In genomic region chr5:174636081-174636480, GRCh38 we compare ENCODE assay signal across 29 cellular contexts.
"Had no signal": no experiment of that assay in that cellular context is flagged by ENCODE, and none has a peak within 500 bp of the region (broad histone marks: within the 10 kb centered on the region; RNA-seq: fewer than 3 reads in every experiment).

No MANE protein-coding gene starts in this region.

- H3K9me3 ChIP-seq: adrenal gland, body of pancreas, colonic mucosa, ovary, psoas muscle, spleen, suprapubic skin, tibial artery had no signal

- H3K4me1 Mint-ChIP-seq: activated CD4-positive, alpha-beta T cell treated with anti-CD3 and anti-CD28 coated beads for 36 hours; activated naive CD8-positive, alpha-beta T cell treated with anti-CD3 and anti-CD28 coated beads for 36 hours; naive thymus-derived CD4-positive, alpha-beta T cell; T-cell had no signal

- H3K4me1 ChIP-seq: adrenal gland, body of pancreas, colonic mucosa, psoas muscle, spleen, suprapubic skin, tibial artery had no signal

- H3K4me3 ChIP-seq: adrenal gland, body of pancreas, cardiac muscle cell, colonic mucosa, ovary, psoas muscle, spleen, suprapubic skin, tibial artery had no signal

- H3K9me3 Mint-ChIP-seq: activated naive CD8-positive, alpha-beta T cell treated with anti-CD3 and anti-CD28 coated beads for 36 hours; activated T-cell treated with anti-CD3 and anti-CD28 coated beads, Interleukin-2, amount 50 U/mL, for 72 hours; naive thymus-derived CD4-positive, alpha-beta T cell; T-cell had no signal

- H3K27me3 ChIP-seq: adrenal gland, body of pancreas, cardiac muscle cell, colonic mucosa, ovary, spleen, suprapubic skin, tibial artery had no signal

- H3K36me3 ChIP-seq: adrenal gland, cardiac muscle cell, colonic mucosa, ovary, spleen, suprapubic skin, tibial artery had no signal

- ATAC-seq: activated CD4-positive, alpha-beta T cell treated with anti-CD3 and anti-CD28 coated beads for 36 hours; activated CD8-positive, alpha-beta T cell treated with anti-CD3 and anti-CD28 coated beads, Interleukin-2, amount 10 ng/mL, durations not matched to agents 7 days and 5 days; activated T-cell treated with anti-CD3 and anti-CD28 coated beads, Interleukin-2, amount 50 U/mL, for 72 hours; body of pancreas; left ventricle myocardium superior; naive thymus-derived CD4-positive, alpha-beta T cell; psoas muscle; T-cell had no signal

- H3K36me3 Mint-ChIP-seq: activated naive CD8-positive, alpha-beta T cell treated with anti-CD3 and anti-CD28 coated beads for 36 hours; naive thymus-derived CD4-positive, alpha-beta T cell; T-cell had no signal

- FAIRE-seq: endometrium, frontal cortex, islet of Langerhans, urothelium cell line had no signal

- H3K27ac ChIP-seq: adrenal gland, body of pancreas, cardiac muscle cell, colonic mucosa, epithelial cell of prostate, ovary, psoas muscle, spleen, suprapubic skin, tibial artery had no signal

- H3K27ac Mint-ChIP-seq: activated CD4-positive, alpha-beta T cell treated with anti-CD3 and anti-CD28 coated beads for 36 hours; activated CD8-positive, alpha-beta T cell treated with anti-CD3 and anti-CD28 coated beads, Interleukin-2, amount 10 ng/mL, durations not matched to agents 7 days and 5 days; activated naive CD8-positive, alpha-beta T cell treated with anti-CD3 and anti-CD28 coated beads for 36 hours; activated T-cell treated with anti-CD3 and anti-CD28 coated beads, Interleukin-2, amount 50 U/mL, for 72 hours; naive thymus-derived CD4-positive, alpha-beta T cell; T-cell had no signal

- H3K27me3 Mint-ChIP-seq: T-cell had no signal

- H3K4me3 Mint-ChIP-seq: activated CD4-positive, alpha-beta T cell treated with anti-CD3 and anti-CD28 coated beads for 36 hours; activated CD8-positive, alpha-beta T cell treated with anti-CD3 and anti-CD28 coated beads, Interleukin-2, amount 10 ng/mL, durations not matched to agents 7 days and 5 days; activated naive CD8-positive, alpha-beta T cell treated with anti-CD3 and anti-CD28 coated beads for 36 hours; activated T-cell treated with anti-CD3 and anti-CD28 coated beads, Interleukin-2, amount 50 U/mL, for 72 hours; naive thymus-derived CD4-positive, alpha-beta T cell; T-cell had no signal

- DNase-seq: activated CD4-positive, alpha-beta T cell treated with anti-CD3 and anti-CD28 coated beads for 36 hours; activated CD4-positive, CD25-positive, alpha-beta regulatory T cell; activated CD8-positive, alpha-beta T cell treated with anti-CD3 and anti-CD28 coated beads, Interleukin-2, amount 10 ng/mL, durations not matched to agents 7 days and 5 days; activated naive CD4-positive, alpha-beta T cell; activated naive CD8-positive, alpha-beta T cell treated with anti-CD3 and anti-CD28 coated beads for 36 hours; activated T-cell treated with anti-CD3 and anti-CD28 coated beads for 4 hours; activated T-cell treated with anti-CD3 and anti-CD28 coated beads, Interleukin-2, amount 50 U/mL, for 72 hours; adrenal gland; aorta; body of pancreas; cerebellar nuclear complex; colonic mucosa; effector CD8-positive, alpha-beta T cell; left ventricle myocardium superior; midbrain; naive thymus-derived CD4-positive, alpha-beta T cell; ovary; psoas muscle; spleen; stimulated activated naive CD4-positive, alpha-beta T cell; T-cell; tibial artery had no signal
